9 cellular contexts compared by ENCODE assay signal in the genomic region with DNA sequence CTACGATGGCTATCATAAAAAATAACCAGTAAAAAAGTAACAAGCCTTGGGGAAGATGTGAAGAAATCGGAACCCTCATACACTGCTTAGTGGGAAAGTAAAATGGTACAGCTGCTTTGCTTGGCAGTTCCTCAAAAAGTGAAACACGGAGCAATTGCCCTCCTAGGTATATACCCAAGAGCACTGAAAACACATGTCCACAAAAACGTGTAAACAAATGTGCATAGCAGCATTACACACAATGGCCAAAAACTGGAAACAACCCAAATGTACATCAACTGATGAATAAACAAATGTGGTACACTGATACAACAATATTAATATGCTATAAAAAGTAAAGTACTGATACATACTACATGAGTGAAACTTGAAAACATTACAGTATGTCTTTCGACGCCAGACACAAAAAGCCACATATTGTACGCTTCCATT. TPM values are rescaled to one million over a fixed set of nuclear protein-coding genes. Genes with fewer than 3 reads are reported as not detected.
A peak's percentile ranks its signal among the peaks of the same experiment; 100 is the strongest.
DNase-seq lines count a peak whose midpoint lies in the region; ATAC-seq and TF ChIP-seq lines count a peak whose summit lies in the region.
"Had no signal": no experiment of that assay in that cellular context is flagged by ENCODE, and none has a peak within 500 bp of the region (broad histone marks: within the 10 kb centered on the region; RNA-seq: fewer than 3 reads in every experiment).

No MANE protein-coding gene starts in this region.

- no peaks in the 10 kb centered on the region for H3K4me1 ChIP-seq in H9 (ENCODE audit: insufficient read depth, low read length)
- peaks cover 25% of the 10 kb centered on the region for H3K4me1 ChIP-seq in mucosa of stomach (ENCODE audit: control insufficient read depth, insufficient read depth, low read length)

- H3K14ac ChIP-seq in H9 (ENCODE audit: insufficient read depth, low read length), result no peak overlapping the region

- H3K23ac ChIP-seq in H9 (ENCODE audit: insufficient read length, low read depth, low read length), result no peak overlapping the region

- H3K9ac ChIP-seq in H9 (ENCODE audit: extremely low read depth, insufficient read length, low read length) (no peak overlapping the region), mucosa of stomach (ENCODE audit: low read length) (peak overlapping the region; percentile 80)

- H3K23me2 ChIP-seq in H9 (ENCODE audit: insufficient read length, low read depth, low read length, poor library complexity, severe bottlenecking), result peaks cover 5% of the 10 kb centered on the region

- H3K36me3 ChIP-seq in mucosa of stomach (ENCODE audit: control insufficient read depth, insufficient read depth, low read length), result no peaks in the 10 kb centered on the region

- H2BK15ac ChIP-seq in H9 (ENCODE audit: low read depth, low read length), result no peak overlapping the region

- H3K4ac ChIP-seq in H9 (ENCODE audit: low read depth, low read length), result no peak overlapping the region

- no peak overlapping the region for H3K18ac ChIP-seq in H9 (ENCODE audit: insufficient read length, low read depth, low read length)

- H3K4me2 ChIP-seq in H9 (ENCODE audit: insufficient read depth, insufficient read length, low read length), result peak overlapping the region; percentile 79

- TF ChIP-seq CTCF in CD14-positive monocyte (IDR thresholded peaks at IDR 0.05), result no peak
- no peak for TF ChIP-seq CTCF in H9 (conservative IDR thresholded peaks at IDR 0.05)

- peak overlapping the region; percentile 50 for H3K4me3 ChIP-seq in mucosa of stomach (ENCODE audit: low read length)

- no peaks in the 10 kb centered on the region for H4K20me1 ChIP-seq in H9 (ENCODE audit: control insufficient read depth, insufficient read depth, insufficient read length)

- ATAC-seq in activated naive CD8-positive, alpha-beta T cell treated with anti-CD3 and anti-CD28 coated beads, Interleukin-2, amount 50 U/mL, for 24 hours, result no peak
- ATAC-seq in GM18868 (IDR thresholded peaks at IDR 0.05; ENCODE audit: unreplicated experiment), result no peak

- H3K9me3 Mint-ChIP-seq in CD14-positive monocyte (no peaks in the 10 kb centered on the region), H9 (no peaks in the 10 kb centered on the region)
- H3K9me3 Mint-ChIP-seq in activated naive CD8-positive, alpha-beta T cell treated with anti-CD3 and anti-CD28 coated beads, Interleukin-2, amount 50 U/mL, for 24 hours, result no peaks in the 10 kb centered on the region

- H2AFZ ChIP-seq in H9 (ENCODE audit: low read length), result no peak overlapping the region

- no peak overlapping the region for H4K91ac ChIP-seq in H9 (ENCODE audit: insufficient read length, low read depth, low read length)

- H4K8ac ChIP-seq in H9 (replicated peaks; ENCODE audit: insufficient read length, low read depth, low read length), result no peak overlapping the region

- no CpG with 5 or more reads among the region's 7 CpGs for WGBS in H9 (ENCODE audit: extremely low coverage, insufficient read length, low lambda C conversion rate)

- peaks cover 21% of the 10 kb centered on the region for H3K4me1 Mint-ChIP-seq in CD14-positive monocyte
- H3K4me1 Mint-ChIP-seq in H9, result peaks cover 9 to 16% of the 10 kb centered on the region in 2 experiments
- peaks cover 27% of the 10 kb centered on the region for H3K4me1 Mint-ChIP-seq in activated naive CD8-positive, alpha-beta T cell treated with anti-CD3 and anti-CD28 coated beads, Interleukin-2, amount 50 U/mL, for 24 hours

- no peaks in the 10 kb centered on the region for H3K79me1 ChIP-seq in H9 (ENCODE audit: insufficient read depth, low read depth, low read length, poor library complexity, severe bottlenecking)

- no peak overlapping the region for H2BK5ac ChIP-seq in H9 (ENCODE audit: insufficient read length, low read length)

- H3K36me3 Mint-ChIP-seq in CD14-positive monocyte (peaks cover 2 to 6% of the 10 kb centered on the region in 2 donors), H9 (ENCODE audit: insufficient read depth in 1 of 3, low read depth in 3 of 3) (no peaks in the 10 kb centered on the region)
- H3K36me3 Mint-ChIP-seq in activated naive CD8-positive, alpha-beta T cell treated with anti-CD3 and anti-CD28 coated beads, Interleukin-2, amount 50 U/mL, for 24 hours (ENCODE audit: low read depth), result no peaks in the 10 kb centered on the region

- H4K5ac ChIP-seq in H9 (ENCODE audit: insufficient read length, low read depth, low read length), result no peak overlapping the region

- DNase-seq in CD14-positive monocyte (ENCODE audit: low spot score) (no peak), H9 (no peak), midbrain (lab: John Stamatoyannopoulos, UW) (no peak), posterior cingulate gyrus (no peak), AG08396 (ENCODE audit: low spot score) (no peak)
- no peak for DNase-seq in activated naive CD8-positive, alpha-beta T cell treated with anti-CD3 and anti-CD28 coated beads, Interleukin-2, amount 50 U/mL, for 24 hours
- DNase-seq: NCI-H2227 treated with DMSO at 0.1 percent for 48 hours had no signal

- H3K79me2 ChIP-seq in H9 (ENCODE audit: insufficient read depth, low read length), result no peaks in the 10 kb centered on the region

- H3K4me3 Mint-ChIP-seq in CD14-positive monocyte, result peak overlapping the region; percentile 83 to 90
- H3K4me3 Mint-ChIP-seq in H9, result peak overlapping the region; percentile 75 to 86
- H3K4me3 Mint-ChIP-seq in activated naive CD8-positive, alpha-beta T cell treated with anti-CD3 and anti-CD28 coated beads, Interleukin-2, amount 50 U/mL, for 24 hours, result peak overlapping the region; percentile 86

- H3K27ac ChIP-seq in H9 (ENCODE audit: insufficient read length, low read depth, low read length), result no peak overlapping the region

- H2BK120ac ChIP-seq in H9 (ENCODE audit: low read depth, low read length, poor library complexity, severe bottlenecking), result no peak overlapping the region

- no peak overlapping the region for H2BK20ac ChIP-seq in H9 (ENCODE audit: low read depth, low read length, poor library complexity, severe bottlenecking)

- H3K27me3 ChIP-seq in H9 (ENCODE audit: insufficient read depth, low read length), result peaks cover 2% of the 10 kb centered on the region; the same call in 1 of the 2 replicates
- H3K27me3 ChIP-seq in mucosa of stomach (ENCODE audit: control insufficient read depth, insufficient read depth, low read length), result no peaks in the 10 kb centered on the region

- H2BK12ac ChIP-seq in H9 (ENCODE audit: insufficient read length, low read depth, low read length), result no peak overlapping the region

- intact Hi-C loops in CD14-positive monocyte (cut with micrococcal nuclease), result loop anchor here in 1 of 2 donors (5.0 to 10.0 kb wide), 2 partner anchors 312 to 500 kb away; a partner anchor contains a TSS
- intact Hi-C loops in posterior cingulate gyrus (cut with DNase I), result no loop called here

- H3K9me3 ChIP-seq in H9 (ENCODE audit: control insufficient read depth, low read depth, low read length) (no peaks in the 10 kb centered on the region), mucosa of stomach (ENCODE audit: control insufficient read depth, low read length) (no peaks in the 10 kb centered on the region)

- no peak overlapping the region for H3K56ac ChIP-seq in H9 (ENCODE audit: insufficient read length, low read depth, low read length)

- H2AK5ac ChIP-seq in H9 (ENCODE audit: insufficient read length, low read length), result no peak overlapping the region

- H3K27ac Mint-ChIP-seq in CD14-positive monocyte (peak overlapping the region in 1 of 7 donors; percentile 36), H9 (no peak overlapping the region)
- peak overlapping the region; percentile 74 for H3K27ac Mint-ChIP-seq in activated naive CD8-positive, alpha-beta T cell treated with anti-CD3 and anti-CD28 coated beads, Interleukin-2, amount 50 U/mL, for 24 hours

- H3K27me3 Mint-ChIP-seq in CD14-positive monocyte (ENCODE audit: low read depth in 3 of 3), result peaks cover 30 to 55% (median 41%) of the 10 kb centered on the region in 3 donors
- H3K27me3 Mint-ChIP-seq in H9 (ENCODE audit: low read depth), result peaks cover 45% of the 10 kb centered on the region
- H3K27me3 Mint-ChIP-seq in activated naive CD8-positive, alpha-beta T cell treated with anti-CD3 and anti-CD28 coated beads, Interleukin-2, amount 50 U/mL, for 24 hours, result peaks cover 45% of the 10 kb centered on the region

- H3T11ph ChIP-seq in H9 (ENCODE audit: low read length), result no peak overlapping the region

RNA-seq across cellular contexts. Expression of a gene that starts 1.2 kb away (rescaled TPM):
- under 1 TPM in 1 of 2 donors, not detected in 1; 0.27 TPM for polyA plus RNA-seq in CD14-positive monocyte
- 4.3 and 4.6 TPM in 2 replicates for total RNA-seq in H9 (2021)

RNA-seq across cellular contexts. Expression of a gene that starts 29.2 kb away (rescaled TPM):
- 10 to 100 TPM; 12.0 to 14.0 TPM for polyA plus RNA-seq in CD14-positive monocyte
- 49.3 and 54.1 TPM in 2 replicates for total RNA-seq in H9 (2021)
